In genomic region chr2:62216113-62216512, GRCh38 we compare ENCODE assay signal across 1 cellular context.
TF ChIP-seq lines count a peak whose summit lies in the region.

No MANE protein-coding gene starts in this region.

TF ChIP-seq in H1, 55 proteins besides CTCF, POLR2A, EP300 and RAD21 (continued from another document):
- TF ChIP-seq EGR1 (IDR thresholded peaks at IDR 0.05; ENCODE audit: borderline replicate concordance, low read depth, low read length), result no peak
- no peak for TF ChIP-seq NRF1 (IDR thresholded peaks at IDR 0.05; ENCODE audit: low read depth, low read length)
- no peak for TF ChIP-seq SAP30 (IDR thresholded peaks at IDR 0.05; ENCODE audit: insufficient read depth, insufficient replicate concordance, low read length)
- TF ChIP-seq JUND (IDR thresholded peaks at IDR 0.05; ENCODE audit: low read length), result no peak
- TF ChIP-seq TAF1 (IDR thresholded peaks at IDR 0.05; ENCODE audit: low read depth, low read length), result no peak
- no peak for TF ChIP-seq ATF3 (IDR thresholded peaks at IDR 0.05; ENCODE audit: insufficient read depth, low read depth, low read length)
- no peak for TF ChIP-seq SP2 (IDR thresholded peaks at IDR 0.05; ENCODE audit: low read length)
- no peak for TF ChIP-seq KDM4A (IDR thresholded peaks at IDR 0.05; ENCODE audit: low read depth, low read length, severe bottlenecking)
TF ChIP-seq in H1: peak in this region for 0.
